ENCODE assay signal across 7 cellular contexts in genomic region chr16:70026165-70026854, GRCh38.
DNase-seq lines count a peak whose midpoint lies in the region; ATAC-seq, FAIRE-seq and TF ChIP-seq lines count a peak whose summit lies in the region.
"Not testable (repeated sequence)": the region's sequence is repeated elsewhere in the genome, so short reads cannot be mapped to it uniquely, and the experiment has no call there.

No MANE protein-coding gene starts in this region.

- H3K36me3 Mint-ChIP-seq in activated naive CD4-positive, alpha-beta T cell treated with anti-CD3 and anti-CD28 coated beads, Interleukin-2, amount 50 U/mL, for 72 hours, result not testable (repeated sequence)

- H3K9me1 ChIP-seq in endothelial cell of umbilical vein (replicated peaks; ENCODE audit: control insufficient read depth, extremely low read depth, insufficient read depth, low read length), result not testable (repeated sequence)

- H3K79me2 ChIP-seq in endothelial cell of umbilical vein (ENCODE audit: control insufficient read depth, insufficient read depth, low read length), result not testable (repeated sequence)

- FAIRE-seq in endothelial cell of umbilical vein (lab: Jason Lieb, UNC), result peak; percentile 99

- H3K4me1 ChIP-seq in endothelial cell of umbilical vein (ENCODE audit: control insufficient read depth, extremely low read depth, insufficient read depth, low read length); liver (ENCODE audit: control insufficient read depth in 4 of 4, insufficient read depth in 4 of 4, low read length in 3 of 4): not testable (repeated sequence)

- dilution Hi-C loops in endothelial cell of umbilical vein (cut with MboI; ENCODE audit: extremely low pct_ligation_motif_present, low sequenced_read_pairs), result not testable (repeated sequence)

- not testable (repeated sequence) for H3K9me3 ChIP-seq in endothelial cell of umbilical vein (replicated peaks; ENCODE audit: control insufficient read depth, insufficient read depth, low read length); liver (ENCODE audit: control insufficient read depth in 4 of 4, low read length in 3 of 4)

- CTCF ChIA-PET in endothelial cell of umbilical vein (lab: Charles Lee), result not testable (repeated sequence)

- H3K4me3 ChIP-seq in endothelial cell of umbilical vein (replicated peaks in 1 of 3; ENCODE audit: insufficient read depth in 1 of 3, low read depth in 1 of 3, low read length in 3 of 3); liver (ENCODE audit: low read depth in 1 of 3, low read length in 3 of 3): not testable (repeated sequence)

- 75% methylated on average over 8 of the region's 8 CpGs for WGBS in liver

- intact Hi-C loops in endothelial cell of umbilical vein (cut with micrococcal nuclease), result not testable (repeated sequence)

- not testable (repeated sequence) for TF ChIP-seq POLR2A in endothelial cell of umbilical vein (IDR thresholded peaks at IDR 0.05; ENCODE audit: low read depth, low read length)

- DNase-seq in GM04504 (ENCODE audit: low read depth) (peak; percentile 31), NCI-H2171 treated with DMSO at 0.1 percent for 48 hours (lab: John Stamatoyannopoulos, UW) (peak; percentile 17), endothelial cell of umbilical vein (ENCODE audit: low read depth, low spot score) (peak; percentile 99)
- DNase-seq in activated CD4-positive, alpha-beta T cell treated with anti-CD3 and anti-CD28 coated beads, Interleukin-2, amount 50 U/mL, for 24 hours (ENCODE audit: low read depth in 1 of 2, low spot score in 1 of 2), result peak; percentile 1 to 17
- not testable (repeated sequence) for DNase-seq in activated naive CD4-positive, alpha-beta T cell treated with anti-CD3 and anti-CD28 coated beads, Interleukin-2, amount 50 U/mL, for 72 hours (ENCODE audit: low spot score in 2 of 2)
- DNase-seq in stimulated activated CD4-positive, alpha-beta T cell treated with anti-CD3 and anti-CD28 coated beads, Interleukin-12 subunit alpha, Interleukin-12 subunit beta, amount 100 ng/mL, for 48 hours (ENCODE audit: low read depth in 2 of 3, low spot score in 1 of 3), result peak in 2 of 3 donors; percentile 10 to 13

- not testable (repeated sequence) for H3K4me2 ChIP-seq in endothelial cell of umbilical vein (ENCODE audit: insufficient read depth, low read length)

- H2AFZ ChIP-seq in endothelial cell of umbilical vein (ENCODE audit: low read depth, low read length), result not testable (repeated sequence)

- peak overlapping the region; percentile 33 for H3K9ac ChIP-seq in endothelial cell of umbilical vein (replicated peaks; ENCODE audit: extremely low read depth, insufficient read depth, low read length)
- H3K9ac ChIP-seq in liver (ENCODE audit: low read depth in 1 of 2, low read length in 2 of 2), result not testable (repeated sequence)

- TF ChIP-seq RAD21 in liver (IDR thresholded peaks at IDR 0.05), result not testable (repeated sequence)

- H3K27me3 ChIP-seq in endothelial cell of umbilical vein (ENCODE audit: control insufficient read depth in 2 of 2, insufficient read depth in 2 of 2, low read length in 2 of 2); liver (ENCODE audit: control insufficient read depth in 4 of 4, insufficient read depth in 4 of 4, low read length in 3 of 4): not testable (repeated sequence)

- H3K36me3 ChIP-seq in endothelial cell of umbilical vein (ENCODE audit: control insufficient read depth in 2 of 2, extremely low read depth in 1 of 2, insufficient read depth in 2 of 2, low read length in 2 of 2), result not testable (repeated sequence)
- H3K36me3 ChIP-seq in liver (ENCODE audit: control insufficient read depth in 4 of 4, insufficient read depth in 3 of 4, low read depth in 1 of 4, low read length in 3 of 4), result peaks cover 3 to 13% (median 7%) of the 10 kb centered on the region in 4 donors

- TF ChIP-seq CTCF in endothelial cell of umbilical vein (IDR thresholded peaks at IDR 0.05; ENCODE audit: extremely low read depth in 1 of 2, insufficient read depth in 1 of 2, low read depth in 1 of 2, low read length in 2 of 2); liver (IDR thresholded peaks at IDR 0.05; ENCODE audit: low read depth, low read length, missing input control): not testable (repeated sequence)

- H4K20me1 ChIP-seq in endothelial cell of umbilical vein (replicated peaks; ENCODE audit: control insufficient read depth, extremely low read depth, insufficient read depth, low read length), result not testable (repeated sequence)

- not testable (repeated sequence) for BruUV-seq in endothelial cell of umbilical vein (replicated peaks; lab: Mats Ljungman, UMichigan)

- H3K9me3 Mint-ChIP-seq in activated naive CD4-positive, alpha-beta T cell treated with anti-CD3 and anti-CD28 coated beads, Interleukin-2, amount 50 U/mL, for 72 hours, result not testable (repeated sequence)

- peak overlapping the region; percentile 78 for H3K27ac ChIP-seq in endothelial cell of umbilical vein (ENCODE audit: insufficient read depth, low read depth, low read length)
- H3K27ac ChIP-seq in liver (ENCODE audit: low read depth in 1 of 2, low read length in 2 of 2), result not testable (repeated sequence)

- POLR2A ChIA-PET in endothelial cell of umbilical vein (lab: Charles Lee), result interaction anchor here (0.7 kb wide), 1 partner anchor 19 kb away, joined by 6 read pairs; no protein-coding TSS in a partner anchor

- peak; percentile 95 for ATAC-seq in activated naive CD4-positive, alpha-beta T cell treated with anti-CD3 and anti-CD28 coated beads, Interleukin-2, amount 50 U/mL, for 72 hours

- H3K27ac Mint-ChIP-seq in activated naive CD4-positive, alpha-beta T cell treated with anti-CD3 and anti-CD28 coated beads, Interleukin-2, amount 50 U/mL, for 72 hours, result peak overlapping the region; percentile 21 to 72

TF ChIP-seq in endothelial cell of umbilical vein, 7 proteins besides CTCF, POLR2A, EP300 and RAD21:
- TF ChIP-seq FOS (IDR thresholded peaks at IDR 0.05; ENCODE audit: borderline replicate concordance, insufficient read depth, low read length) (peak; percentile 36), JUN (IDR thresholded peaks at IDR 0.05; ENCODE audit: borderline replicate concordance, insufficient read depth, insufficient read length, low read depth) (peak; percentile 40), POLR2AphosphoS5 (IDR thresholded peaks at IDR 0.05; ENCODE audit: insufficient read depth, low read depth, low read length) (peak; percentile 45), MAX (IDR thresholded peaks at IDR 0.05; ENCODE audit: insufficient read depth, insufficient read length) (peak; percentile 15)

TF ChIP-seq in liver, 16 proteins besides CTCF, POLR2A, EP300 and RAD21:
- TF ChIP-seq NR2F2 (IDR thresholded peaks at IDR 0.05), result peak; percentile 13
